ENCODE assay signal across 22 cellular contexts in genomic region chr6:80566361-80566760, GRCh38.
DNase-seq lines count a peak whose midpoint lies in the region; ATAC-seq and TF ChIP-seq lines count a peak whose summit lies in the region.
"Had no signal": no experiment of that assay in that cellular context is flagged by ENCODE, and none has a peak within 500 bp of the region (broad histone marks: within the 10 kb centered on the region; RNA-seq: fewer than 3 reads in every experiment).

No MANE protein-coding gene starts in this region.

- no peaks in the 10 kb centered on the region for H3K36me3 Mint-ChIP-seq in Calu3 (ENCODE audit: insufficient read depth, unreplicated experiment)
- H3K36me3 Mint-ChIP-seq: activated naive CD8-positive, alpha-beta T cell; memory B cell had no signal

- no peaks in the 10 kb centered on the region for H3K4me1 Mint-ChIP-seq in Calu3 (ENCODE audit: low read depth, unreplicated experiment)
- H3K4me1 Mint-ChIP-seq: memory B cell had no signal

- no peaks in the 10 kb centered on the region for H3K9me3 Mint-ChIP-seq in Calu3 (ENCODE audit: low read depth, unreplicated experiment)
- H3K9me3 Mint-ChIP-seq: activated T-helper 1 cell treated with anti-CD3 and anti-CD28 coated beads, Interleukin-12 subunit alpha, Interleukin-12 subunit beta, Interleukin-2, Interleukin-4 antibody, amounts not matched to agents 30 ng/mL and 10 ng/mL and 1 ng/mL, durations not matched to agents 14 hours and 24 hours and 36 hours; CD4-positive, alpha-beta T cell; memory B cell had no signal

- DNase-seq in NCI-H69 (lab: John Stamatoyannopoulos, UW): peak; percentile 15
- DNase-seq in SIG-M5 (lab: John Stamatoyannopoulos, UW): no peak
- DNase-seq in DMS79 (lab: John Stamatoyannopoulos, UW): no peak
- DNase-seq in NCI-H446 (lab: John Stamatoyannopoulos, UW): no peak
- DNase-seq in Calu3: no peak
- DNase-seq: CD4-positive, alpha-beta T cell; effector memory CD4-positive, alpha-beta T cell; GF-D8; NCI-H1105 treated with DMSO at 0.1 percent for 48 hours; NCI-H2081 treated with DMSO at 0.1 percent for 48 hours; NCI-H748 treated with DMSO at 0.1 percent for 48 hours; OCI-M1; retina; upper lobe of right lung had no signal

- no peaks in the 10 kb centered on the region for H3K27me3 Mint-ChIP-seq in Calu3 (ENCODE audit: unreplicated experiment)
- H3K27me3 Mint-ChIP-seq: activated naive CD8-positive, alpha-beta T cell; CD4-positive, alpha-beta T cell; memory B cell had no signal

- no peak overlapping the region for H3K27ac Mint-ChIP-seq in Calu3 (ENCODE audit: unreplicated experiment)
- H3K27ac Mint-ChIP-seq: activated naive CD8-positive, alpha-beta T cell; activated T-helper 1 cell treated with anti-CD3 and anti-CD28 coated beads, Interleukin-12 subunit alpha, Interleukin-12 subunit beta, Interleukin-2, Interleukin-4 antibody, amounts not matched to agents 30 ng/mL and 10 ng/mL and 1 ng/mL, durations not matched to agents 14 hours and 24 hours and 36 hours; CD4-positive, alpha-beta T cell; memory B cell had no signal

- no peak overlapping the region for H3K4me3 Mint-ChIP-seq in Calu3 (ENCODE audit: low read depth, unreplicated experiment)
- H3K4me3 Mint-ChIP-seq: activated naive CD8-positive, alpha-beta T cell; activated T-helper 1 cell treated with anti-CD3 and anti-CD28 coated beads, Interleukin-12 subunit alpha, Interleukin-12 subunit beta, Interleukin-2, Interleukin-4 antibody, amounts not matched to agents 30 ng/mL and 10 ng/mL and 1 ng/mL, durations not matched to agents 14 hours and 24 hours and 36 hours; CD4-positive, alpha-beta T cell; memory B cell had no signal

- intact Hi-C loops in Calu3 (cut with micrococcal nuclease; ENCODE audit: unreplicated experiment): no loop called here

- BruUV-seq in Calu3 (replicated peaks; lab: Mats Ljungman, UMichigan): no TSS peak

- CTCF ChIA-PET in Calu3 (lab: Charles Lee): no interaction called here

- TF ChIP-seq CTCF in Calu3 (IDR thresholded peaks at IDR 0.05; ENCODE audit: unreplicated experiment): no peak

- ATAC-seq in GM18907 (IDR thresholded peaks at IDR 0.05; ENCODE audit: unreplicated experiment): peak; percentile 52
- ATAC-seq in GM21717 (IDR thresholded peaks at IDR 0.05; ENCODE audit: unreplicated experiment): peak; percentile 64
- ATAC-seq in HG03025 (IDR thresholded peaks at IDR 0.05; ENCODE audit: low FRiP score, unreplicated experiment): peak; percentile 64
- ATAC-seq: gastroesophageal sphincter, Right ventricle myocardium inferior, upper lobe of right lung had no signal
